Comparison of ENCODE assay signal across 8 cellular contexts in genomic region chr2:190881480-190882326, GRCh38. TPM values are rescaled to one million over a fixed set of nuclear protein-coding genes. Genes with fewer than 3 reads are reported as not detected.
DNase-seq lines count a peak whose midpoint lies in the region; ATAC-seq and TF ChIP-seq lines count a peak whose summit lies in the region.

No MANE protein-coding gene starts in this region.

- intact Hi-C loops in sciatic nerve (cut with DNase I): no loop called here

- 2% methylated on average over 33 of the region's 56 CpGs for WGBS in hepatocyte (ENCODE audit: low lambda C conversion rate, missing lambda C conversion rate)

- ATAC-seq in HG02798 (IDR thresholded peaks at IDR 0.05; ENCODE audit: poor library complexity, unreplicated experiment) (peak; percentile 55), T-helper 17 cell (peak; percentile 65), sciatic nerve (peak; percentile 6)

- peaks cover 7% of the 10 kb centered on the region for H3K36me3 Mint-ChIP-seq in T-helper 17 cell (ENCODE audit: low read depth)

- TF ChIP-seq CTCF in GM13976 (IDR thresholded peaks at IDR 0.05; ENCODE audit: borderline replicate concordance, control extremely low read depth, extremely low read depth, insufficient read depth, missing control alignments): no peak
- TF ChIP-seq CTCF in hepatocyte (IDR thresholded peaks at IDR 0.05; ENCODE audit: poor library complexity): no peak

- H3K27me3 ChIP-seq in hepatocyte: no peaks in the 10 kb centered on the region

- H2AFZ ChIP-seq in hepatocyte: peak overlapping the region; percentile 37

- peak overlapping the region; percentile 71 for H3K4me2 ChIP-seq in hepatocyte

- no peaks in the 10 kb centered on the region for H3K9me2 ChIP-seq in hepatocyte (replicated peaks; ENCODE audit: insufficient read depth)

- H3K27ac Mint-ChIP-seq in T-helper 17 cell: peak overlapping the region; percentile 98

- peaks cover 4% of the 10 kb centered on the region for H3K4me1 ChIP-seq in hepatocyte (ENCODE audit: insufficient read depth)

- in situ Hi-C loops in GM13976 (cut with MboI; ENCODE audit: low sequenced_read_pairs, unreplicated experiment): no loop called here

- no peaks in the 10 kb centered on the region for H3K36me3 ChIP-seq in hepatocyte (replicated peaks; ENCODE audit: insufficient read depth, low read depth)

- peaks cover 49% of the 10 kb centered on the region for H4K20me1 ChIP-seq in hepatocyte (ENCODE audit: insufficient read depth, poor library complexity, severe bottlenecking)

- peak overlapping the region; percentile 98 for H3K4me3 Mint-ChIP-seq in T-helper 17 cell

- peak overlapping the region; percentile 70 for H3K27ac ChIP-seq in angular gyrus (ENCODE audit: low read depth, low read length)
- peak overlapping the region; percentile 81 for H3K27ac ChIP-seq in hepatocyte

- peak overlapping the region; percentile 68 for H3K4me3 ChIP-seq in hepatocyte

- DNase-seq in GM13976 (ENCODE audit: low spot score) (peak; percentile 52), NCI-H1436 treated with DMSO at 0.1 percent for 48 hours (lab: John Stamatoyannopoulos, UW) (peak; percentile 17), T-helper 17 cell (peak; percentile 49 to 70 (median 57)), hepatocyte (ENCODE audit: low spot score) (peak; percentile 63), sciatic nerve (ENCODE audit: low spot score) (peak; percentile 77), GOT3 (lab: John Stamatoyannopoulos, UW) (no peak)

- no peaks in the 10 kb centered on the region for H3K9me3 ChIP-seq in T-helper 17 cell (ENCODE audit: control insufficient read depth, low read length, poor library complexity, severe bottlenecking)
- no peaks in the 10 kb centered on the region for H3K9me3 ChIP-seq in hepatocyte (ENCODE audit: low read depth)

- H3K79me2 ChIP-seq in hepatocyte: peaks cover 61% of the 10 kb centered on the region

- H3K4me1 Mint-ChIP-seq in T-helper 17 cell: peaks cover 37% of the 10 kb centered on the region

- H3K27me3 Mint-ChIP-seq in T-helper 17 cell: no peaks in the 10 kb centered on the region

RNA-seq across cellular contexts. Expression of gene GLS, which starts 1.1 kb away (rescaled TPM):
- total RNA-seq in T-helper 17 cell: 100 to 1,000 TPM; 264 to 292 TPM
- 385 and 460 TPM in 2 replicates for total RNA-seq in hepatocyte
- 78.8 and 78.9 TPM in 2 replicates for polyA plus RNA-seq in hepatocyte
- 165 TPM for total RNA-seq in sciatic nerve

Comparison
In these comparisons a context has a peak if more than half of its experiments do, and no peak if none do; other contexts are left out.
1. ATAC-seq: peak in every context shown above with its lines; median percentile 65 in T-helper 17 cell; 55 in HG02798; 6 in sciatic nerve.